Comparison of ENCODE assay signal across 20 cellular contexts in the genomic region with DNA sequence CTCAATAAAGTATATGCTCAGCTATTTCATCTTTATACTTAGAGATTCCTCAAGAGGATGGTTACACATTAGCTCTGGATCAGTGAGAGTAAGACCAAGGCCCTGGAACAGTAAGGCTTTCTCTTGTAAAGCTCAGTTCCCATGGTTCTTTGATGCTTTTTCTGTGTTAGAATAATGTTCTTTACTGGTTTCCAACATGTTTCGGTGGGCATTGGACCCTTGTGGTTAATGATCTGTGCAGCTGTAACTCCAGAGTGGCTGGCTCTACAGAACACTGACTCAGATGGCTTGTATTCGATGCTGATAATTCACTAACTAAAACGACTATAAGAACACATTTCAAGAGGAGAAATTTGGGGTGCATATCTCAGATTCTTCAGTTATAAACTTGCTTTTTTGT.
DNase-seq lines count a peak whose midpoint lies in the region; ATAC-seq, FAIRE-seq and TF ChIP-seq lines count a peak whose summit lies in the region.
"Had no signal": no experiment of that assay in that cellular context is flagged by ENCODE, and none has a peak within 500 bp of the region (broad histone marks: within the 10 kb centered on the region; RNA-seq: fewer than 3 reads in every experiment).

No MANE protein-coding gene starts in this region.

- intact Hi-C loops in left ventricle myocardium inferior (cut with micrococcal nuclease) (loop anchor here (10.0 kb wide), 2 partner anchors 90 to 200 kb away; no protein-coding TSS in a partner anchor), Right ventricle myocardium inferior (cut with DNase I) (loop anchor here (5.0 kb wide), 1 partner anchor 47 kb away; no protein-coding TSS in a partner anchor)

- no peak for ATAC-seq in Right ventricle myocardium inferior
- ATAC-seq in memory B cell (ENCODE audit: low read depth) = no peak
- ATAC-seq in GM21528 (IDR thresholded peaks at IDR 0.05; ENCODE audit: low FRiP score, unreplicated experiment) = no peak
- ATAC-seq: activated CD8-positive, alpha-beta T cell treated with anti-CD3 and anti-CD28 coated beads, Interleukin-2, amount 10 ng/mL, durations not matched to agents 7 days and 5 days; activated T-cell treated with anti-CD3 and anti-CD28 coated beads, Interleukin-2, amount 50 U/mL, for 72 hours; stimulated activated naive CD8-positive, alpha-beta T cell treated with anti-CD3 and anti-CD28 coated beads, Interleukin-15, Interleukin-2, amounts not matched to agents 100 U/mL and 50 U/mL, for 24 hours had no signal

- FAIRE-seq in frontal cortex (lab: Jason Lieb, UNC) = no peak

- H3K27me3 ChIP-seq in left ventricle myocardium inferior (ENCODE audit: low read depth) (no peaks in the 10 kb centered on the region), brain microvascular endothelial cell (replicated peaks) (no peaks in the 10 kb centered on the region)
- H3K27me3 ChIP-seq: upper lobe of left lung had no signal

- peaks cover 99% of the 10 kb centered on the region for H3K4me1 ChIP-seq in left ventricle myocardium inferior

- H3K4me3 Mint-ChIP-seq in memory B cell (no peak overlapping the region), type B pancreatic cell (no peak overlapping the region)
- H3K4me3 Mint-ChIP-seq: activated CD8-positive, alpha-beta T cell treated with anti-CD3 and anti-CD28 coated beads, Interleukin-2, amount 10 ng/mL, durations not matched to agents 7 days and 5 days; activated naive CD8-positive, alpha-beta T cell treated with anti-CD3 and anti-CD28 coated beads, Interleukin-2, amount 10 ng/mL, durations not matched to agents 7 days and 5 days; activated T-cell treated with anti-CD3 and anti-CD28 coated beads, Interleukin-2, amount 50 U/mL, for 72 hours; CD4-positive, alpha-beta T cell had no signal

- no peaks in the 10 kb centered on the region for H3K27me3 Mint-ChIP-seq in memory B cell
- H3K27me3 Mint-ChIP-seq in type B pancreatic cell = no peaks in the 10 kb centered on the region
- H3K27me3 Mint-ChIP-seq: activated naive CD8-positive, alpha-beta T cell treated with anti-CD3 and anti-CD28 coated beads, Interleukin-2, amount 10 ng/mL, durations not matched to agents 7 days and 5 days; CD4-positive, alpha-beta T cell had no signal

- TF ChIP-seq CTCF in left ventricle myocardium inferior (IDR thresholded peaks at IDR 0.05; ENCODE audit: borderline replicate concordance) = no peak
- no peak for TF ChIP-seq CTCF in brain microvascular endothelial cell (IDR thresholded peaks at IDR 0.05; ENCODE audit: low read depth, low read length, missing control alignments)
- TF ChIP-seq CTCF in type B pancreatic cell (conservative IDR thresholded peaks at IDR 0.05) = no peak

- DNase-seq in left ventricle myocardium inferior (no peak), Right ventricle myocardium inferior (ENCODE audit: missing footprints) (no peak), brain microvascular endothelial cell (no peak), memory B cell (ENCODE audit: low spot score in 2 of 2) (no peak), type B pancreatic cell (ENCODE audit: extremely low spot score, unreplicated experiment) (no peak), frontal cortex (ENCODE audit: low spot score in 2 of 2) (no peak)
- no peak for DNase-seq in effector CD8-positive, alpha-beta T cell (lab: John Stamatoyannopoulos, UW)
- DNase-seq: activated CD4-positive, CD25-positive, alpha-beta regulatory T cell; activated CD8-positive, alpha-beta T cell treated with anti-CD3 and anti-CD28 coated beads, Interleukin-2, amount 10 ng/mL, durations not matched to agents 7 days and 5 days; activated naive CD8-positive, alpha-beta T cell treated with anti-CD3 and anti-CD28 coated beads, Interleukin-2, amount 10 ng/mL, durations not matched to agents 7 days and 5 days; activated T-cell treated with anti-CD3 and anti-CD28 coated beads, Interleukin-2, amount 50 U/mL, for 72 hours; CD4-positive, alpha-beta T cell; NCI-H187; nucleus accumbens; right cardiac atrium; Right ventricle myocardium superior; stimulated activated naive CD8-positive, alpha-beta T cell treated with anti-CD3 and anti-CD28 coated beads, Interleukin-15, Interleukin-2, amounts not matched to agents 100 U/mL and 50 U/mL, for 24 hours; upper lobe of left lung had no signal

- H3K9me3 Mint-ChIP-seq in memory B cell = no peaks in the 10 kb centered on the region
- H3K9me3 Mint-ChIP-seq in type B pancreatic cell = no peaks in the 10 kb centered on the region
- H3K9me3 Mint-ChIP-seq: activated naive CD8-positive, alpha-beta T cell treated with anti-CD3 and anti-CD28 coated beads, Interleukin-2, amount 10 ng/mL, durations not matched to agents 7 days and 5 days; activated T-cell treated with anti-CD3 and anti-CD28 coated beads, Interleukin-2, amount 50 U/mL, for 72 hours; brain; CD4-positive, alpha-beta T cell had no signal

- H3K4me3 ChIP-seq in left ventricle myocardium inferior (no peak overlapping the region), brain microvascular endothelial cell (ENCODE audit: low read depth, low read length) (no peak overlapping the region)
- H3K4me3 ChIP-seq: upper lobe of left lung had no signal

- no peaks in the 10 kb centered on the region for H3K36me3 ChIP-seq in left ventricle myocardium inferior
- H3K36me3 ChIP-seq in brain microvascular endothelial cell (replicated peaks) = no peaks in the 10 kb centered on the region
- H3K36me3 ChIP-seq: upper lobe of left lung had no signal

- peaks cover 10% of the 10 kb centered on the region for H3K36me3 Mint-ChIP-seq in memory B cell
- H3K36me3 Mint-ChIP-seq in type B pancreatic cell = peaks cover 1% of the 10 kb centered on the region
- H3K36me3 Mint-ChIP-seq: brain had no signal

- H3K27ac ChIP-seq in left ventricle myocardium inferior (replicated peaks) = peak overlapping the region; percentile 80
- H3K27ac ChIP-seq in brain microvascular endothelial cell = peak overlapping the region; percentile 86

- in situ Hi-C loops in brain microvascular endothelial cell (cut with HindIII; ENCODE audit: low pct_ligation_motif_present, low sequenced_read_pairs) = no loop called here

- H3K9me3 ChIP-seq in left ventricle myocardium inferior (replicated peaks) = no peaks in the 10 kb centered on the region
- H3K9me3 ChIP-seq: upper lobe of left lung had no signal

- H3K27ac Mint-ChIP-seq in memory B cell (peak overlapping the region; percentile 84), type B pancreatic cell (peak overlapping the region; percentile 14)
- H3K27ac Mint-ChIP-seq: activated CD8-positive, alpha-beta T cell treated with anti-CD3 and anti-CD28 coated beads, Interleukin-2, amount 10 ng/mL, durations not matched to agents 7 days and 5 days; activated naive CD8-positive, alpha-beta T cell treated with anti-CD3 and anti-CD28 coated beads, Interleukin-2, amount 10 ng/mL, durations not matched to agents 7 days and 5 days; activated T-cell treated with anti-CD3 and anti-CD28 coated beads, Interleukin-2, amount 50 U/mL, for 72 hours had no signal

- H3K4me1 Mint-ChIP-seq in memory B cell (peaks cover 62% of the 10 kb centered on the region), type B pancreatic cell (ENCODE audit: unreplicated experiment) (peaks cover 63% of the 10 kb centered on the region)
